In genomic region chr20:8213831-8214587, GRCh38 we compare ENCODE assay signal across 1 cellular context.
TF ChIP-seq lines count a peak whose summit lies in the region.

No MANE protein-coding gene starts in this region.

TF ChIP-seq in WTC11, 78 proteins besides CTCF, POLR2A, EP300 and RAD21 (continued from another document):
- no peak for TF ChIP-seq ZNF317 (CRISPR knock-in tag; IDR thresholded peaks at IDR 0.05; ENCODE audit: borderline replicate concordance, low read depth)
- TF ChIP-seq IRF2 (CRISPR knock-in tag; IDR thresholded peaks at IDR 0.05; ENCODE audit: borderline replicate concordance, low read depth): no peak
- no peak for TF ChIP-seq GRHL2 (CRISPR knock-in tag; IDR thresholded peaks at IDR 0.05; ENCODE audit: insufficient replicate concordance, severe bottlenecking)
- TF ChIP-seq KAT7 (CRISPR knock-in tag; IDR thresholded peaks at IDR 0.05; ENCODE audit: borderline replicate concordance): no peak
- no peak for TF ChIP-seq ZBTB21 (CRISPR knock-in tag; IDR thresholded peaks at IDR 0.05; ENCODE audit: borderline replicate concordance)
- TF ChIP-seq NR2C2 (CRISPR knock-in tag; IDR thresholded peaks at IDR 0.05): no peak
TF ChIP-seq in WTC11: peak in this region for 0.
